In genomic region chr14:36162267-36162666, GRCh38 we compare ENCODE assay signal across 21 cellular contexts. TPM values are rescaled to one million over a fixed set of nuclear protein-coding genes. Genes with fewer than 3 reads are reported as not detected.
"Had no signal": no experiment of that assay in that cellular context is flagged by ENCODE, and none has a peak within 500 bp of the region (broad histone marks: within the 10 kb centered on the region; RNA-seq: fewer than 3 reads in every experiment).

No MANE protein-coding gene starts in this region.

- H3K4me3 Mint-ChIP-seq: activated CD4-positive, alpha-beta T cell treated with anti-CD3 and anti-CD28 coated beads, Interleukin-2, amount 10 ng/mL, durations not matched to agents 7 days and 5 days; dendritic cell treated with granulocyte-macrophage colony-stimulating factor and Interleukin-4, amounts not matched to agents 40 ng/mL and 50 ng/mL, for 4 days; T-helper 17 cell had no signal

- H3K27ac Mint-ChIP-seq: activated CD4-positive, alpha-beta T cell treated with anti-CD3 and anti-CD28 coated beads, Interleukin-2, amount 10 ng/mL, durations not matched to agents 7 days and 5 days; activated naive CD4-positive, alpha-beta T cell treated with anti-CD3 and anti-CD28 coated beads, Interleukin-2, amount 50 U/mL, for 72 hours; dendritic cell treated with granulocyte-macrophage colony-stimulating factor and Interleukin-4, amounts not matched to agents 40 ng/mL and 50 ng/mL, for 4 days; T-helper 17 cell had no signal

- H3K36me3 Mint-ChIP-seq: activated naive CD4-positive, alpha-beta T cell treated with anti-CD3 and anti-CD28 coated beads, Interleukin-2, amount 50 U/mL, for 72 hours had no signal

- H3K27ac ChIP-seq: body of pancreas, ovary, stomach, vagina had no signal

- H3K4me3 ChIP-seq: body of pancreas, ovary, stomach, vagina had no signal

- H3K27me3 ChIP-seq: body of pancreas, ovary, vagina had no signal

- H3K9me3 Mint-ChIP-seq: activated CD4-positive, alpha-beta T cell treated with anti-CD3 and anti-CD28 coated beads, Interleukin-2, amount 10 ng/mL, durations not matched to agents 7 days and 5 days; dendritic cell treated with granulocyte-macrophage colony-stimulating factor and Interleukin-4, amounts not matched to agents 40 ng/mL and 50 ng/mL, for 4 days had no signal

- H3K4me1 ChIP-seq: body of pancreas, stomach, vagina had no signal

- H3K9me3 ChIP-seq: body of pancreas, ovary, stomach, vagina had no signal

- FAIRE-seq: TTC549 had no signal

- DNase-seq: activated CD4-positive, alpha-beta T cell treated with anti-CD3 and anti-CD28 coated beads, Interleukin-2, amount 10 ng/mL, durations not matched to agents 7 days and 5 days; activated CD4-positive, CD25-positive, alpha-beta regulatory T cell; activated effector memory CD4-positive, alpha-beta T cell treated with Interleukin-2 at 50 U/mL for 16 hours; activated T-cell treated with anti-CD3 and anti-CD28 coated beads, Interleukin-2, amount 50 U/mL, for 1 hour; amniotic stem cell; body of pancreas; hypothalamus; left ventricle myocardium superior; ovary; stimulated activated CD4-positive, alpha-beta T cell treated with anti-CD3 and anti-CD28 coated beads, Interleukin-4, amount 100 ng/mL, for 4 hours; stomach; T-helper 17 cell had no signal

- ATAC-seq: activated naive CD4-positive, alpha-beta T cell treated with anti-CD3 and anti-CD28 coated beads, Interleukin-2, amount 50 U/mL, for 72 hours; body of pancreas; esophagus mucosa; left ventricle myocardium superior; T-helper 17 cell had no signal

- H3K27me3 Mint-ChIP-seq: dendritic cell treated with granulocyte-macrophage colony-stimulating factor and Interleukin-4, amounts not matched to agents 40 ng/mL and 50 ng/mL, for 4 days had no signal

- H3K4me1 Mint-ChIP-seq: activated CD4-positive, alpha-beta T cell treated with anti-CD3 and anti-CD28 coated beads, Interleukin-2, amount 10 ng/mL, durations not matched to agents 7 days and 5 days; neural crest cell; T-helper 17 cell had no signal

- H3K36me3 ChIP-seq: ovary, stomach, vagina had no signal

RNA-seq across cellular contexts. Expression of gene PTCSC3, which starts 14.3 kb away (rescaled TPM):
- total RNA-seq: activated CD4-positive, alpha-beta T cell treated with anti-CD3 and anti-CD28 coated beads, Interleukin-2, amount 10 ng/mL, durations not matched to agents 7 days and 5 days; activated naive CD4-positive, alpha-beta T cell treated with anti-CD3 and anti-CD28 coated beads, Interleukin-2, amount 50 U/mL, for 72 hours; body of pancreas; esophagus mucosa; glomerular endothelial cell; left ventricle myocardium superior; neural crest cell; ovary; renal cortical epithelial cell; stomach; T-helper 17 cell; vagina had no signal
- polyA plus RNA-seq: ovary, thymus had no signal
